17 cellular contexts compared by ENCODE assay signal in genomic region chr3:43262194-43262593, GRCh38. TPM values are rescaled to one million over a fixed set of nuclear protein-coding genes. Genes with fewer than 3 reads are reported as not detected.
A peak's percentile ranks its signal among the peaks of the same experiment; 100 is the strongest.
DNase-seq lines count a peak whose midpoint lies in the region; ATAC-seq, FAIRE-seq and TF ChIP-seq lines count a peak whose summit lies in the region.
"Had no signal": no experiment of that assay in that cellular context is flagged by ENCODE, and none has a peak within 500 bp of the region (broad histone marks: within the 10 kb centered on the region; RNA-seq: fewer than 3 reads in every experiment).

No MANE protein-coding gene starts in this region.

- no peak for DNase-seq in activated CD4-positive, alpha-beta T cell treated with anti-CD3 and anti-CD28 coated beads for 36 hours
- DNase-seq in activated CD4-positive, alpha-beta T cell treated with anti-CD3 and anti-CD28 coated beads, Interleukin-2, amount 50 U/mL, for 1 hour = no peak
- DNase-seq in activated naive CD8-positive, alpha-beta T cell treated with anti-CD3 and anti-CD28 coated beads for 36 hours = no peak
- DNase-seq in K562 (ENCODE audit: extremely low read depth in 1 of 4, low spot score in 3 of 4) = no peak
- no peak for DNase-seq in stimulated activated naive CD8-positive, alpha-beta T cell treated with anti-CD3 and anti-CD28 coated beads, Interleukin-15, Interleukin-2, amounts not matched to agents 100 U/mL and 50 U/mL, for 24 hours
- DNase-seq in NCI-H1105 treated with DMSO at 0.1 percent for 48 hours (lab: John Stamatoyannopoulos, UW) = no peak
- no peak for DNase-seq in HuH-7.5 (ENCODE audit: low spot score)
- DNase-seq: Calu3; CD8-positive, alpha-beta T cell; DMS79 treated with DMSO at 0.1 percent for 48 hours; GF-D8; HCEC 1CT had no signal

- H3K79me2 ChIP-seq in K562 (ENCODE audit: control insufficient read depth, insufficient read depth, low read length) = no peaks in the 10 kb centered on the region

- no peak for TF ChIP-seq EP300 in K562 (IDR thresholded peaks at IDR 0.05; ENCODE audit: low read length)

- peak; percentile 30 for ATAC-seq in activated CD4-positive, alpha-beta T cell treated with anti-CD3 and anti-CD28 coated beads for 36 hours
- ATAC-seq in K562 = no peak
- peak; percentile 89 for ATAC-seq in stimulated activated naive CD8-positive, alpha-beta T cell treated with anti-CD3 and anti-CD28 coated beads, Interleukin-15, Interleukin-2, amounts not matched to agents 100 U/mL and 50 U/mL, for 24 hours
- ATAC-seq: CD8-positive, alpha-beta T cell; GM23338; HepG2 had no signal

- CTCF ChIA-PET in activated CD4-positive, alpha-beta T cell treated with anti-CD3 and anti-CD28 coated beads for 36 hours (lab: Charles Lee) = interaction anchor here (1.1 kb wide), 1 partner anchor 17 kb away, joined by 3 read pairs; no protein-coding TSS in a partner anchor
- CTCF ChIA-PET in K562 (lab: Yijun Ruan, JAX; ENCODE audit: low intra/inter-chr PET ratio) = no interaction called here

- no peak for FAIRE-seq in K562 (lab: Jason Lieb, UNC)
- FAIRE-seq: H54, HepG2 had no signal

- TF ChIP-seq CTCF in K562 (IDR thresholded peaks at IDR 0.05 in 2 of 3, conservative IDR thresholded peaks at IDR 0.05 in 1 of 3; ENCODE audit: insufficient read depth in 2 of 3, low read depth in 1 of 3, low read length in 3 of 3) = no peak

- no peaks in the 10 kb centered on the region; a peak in 1 of 5 replicates for H3K4me1 ChIP-seq in K562 (replicated peaks in 1 of 2; ENCODE audit: control insufficient read depth in 2 of 2, insufficient read depth in 2 of 2, low read length in 2 of 2)

- H3K4me2 ChIP-seq in K562 (ENCODE audit: insufficient read depth, low read length) = no peak overlapping the region
- H3K4me2 ChIP-seq: BLaER1 treated with 17β-estradiol and CSF1 and Interleukin-3, amounts not matched to agents 10 nM and 100 nM; GM23338 had no signal

- 0% methylated on average over 4 of the region's 4 CpGs for WGBS in K562 (ENCODE audit: insufficient coverage, low coverage, missing lambda C conversion rate)

- peaks cover 23% of the 10 kb centered on the region for H3K4me1 Mint-ChIP-seq in activated CD4-positive, alpha-beta T cell treated with anti-CD3 and anti-CD28 coated beads for 36 hours
- H3K4me1 Mint-ChIP-seq in activated naive CD8-positive, alpha-beta T cell treated with anti-CD3 and anti-CD28 coated beads for 36 hours = peaks cover 22% of the 10 kb centered on the region
- H3K4me1 Mint-ChIP-seq: GM23338 had no signal

- no peaks in the 10 kb centered on the region for H3K36me3 Mint-ChIP-seq in activated CD4-positive, alpha-beta T cell treated with anti-CD3 and anti-CD28 coated beads for 36 hours (ENCODE audit: low read depth)
- no peaks in the 10 kb centered on the region for H3K36me3 Mint-ChIP-seq in activated naive CD8-positive, alpha-beta T cell treated with anti-CD3 and anti-CD28 coated beads for 36 hours
- H3K36me3 Mint-ChIP-seq: CD8-positive, alpha-beta T cell had no signal

- no peak overlapping the region for H3K9ac ChIP-seq in K562 (ENCODE audit: insufficient read depth in 1 of 2, low read depth in 2 of 2, low read length in 2 of 2)
- H3K9ac ChIP-seq: BLaER1 treated with 17β-estradiol and CSF1 and Interleukin-3, amounts not matched to agents 10 nM and 100 nM had no signal

- H3K4me3 Mint-ChIP-seq in activated CD4-positive, alpha-beta T cell treated with anti-CD3 and anti-CD28 coated beads for 36 hours = no peak overlapping the region
- no peak overlapping the region for H3K4me3 Mint-ChIP-seq in activated naive CD8-positive, alpha-beta T cell treated with anti-CD3 and anti-CD28 coated beads for 36 hours
- H3K4me3 Mint-ChIP-seq: B cell; CD8-positive, alpha-beta T cell; GM23338 had no signal

- POLR2A ChIA-PET in activated CD4-positive, alpha-beta T cell treated with anti-CD3 and anti-CD28 coated beads for 36 hours (lab: Charles Lee) = no interaction called here
- POLR2A ChIA-PET in K562 (lab: Yijun Ruan, JAX) = interaction anchor here (0.7 to 1.3 kb wide), 4 partner anchors 9 to 105 kb away, joined by 3 to 4 read pairs (median 3); no protein-coding TSS in a partner anchor

- peaks cover 9 to 27% of the 10 kb centered on the region in 2 experiments; a peak in 4 of 5 replicates for H3K27me3 ChIP-seq in K562 (ENCODE audit: control insufficient read depth in 2 of 2, insufficient read depth in 2 of 2, low read length in 2 of 2)
- H3K27me3 ChIP-seq: BLaER1 treated with 17β-estradiol and CSF1 and Interleukin-3, amounts not matched to agents 10 nM and 100 nM had no signal

- H3K4me3 ChIP-seq in K562 = no peak overlapping the region
- H3K4me3 ChIP-seq: BLaER1 treated with 17β-estradiol and CSF1 and Interleukin-3, amounts not matched to agents 10 nM and 100 nM; GM23338 had no signal

- no peak overlapping the region for H3K27ac ChIP-seq in K562 (ENCODE audit: extremely low read depth, low read depth, low read length)
- H3K27ac ChIP-seq: BLaER1 treated with 17β-estradiol and CSF1 and Interleukin-3, amounts not matched to agents 10 nM and 100 nM had no signal

- BruUV-seq in K562 (replicated peaks; lab: Mats Ljungman, UMichigan) = no TSS peak

- no peaks in the 10 kb centered on the region for H3K36me3 ChIP-seq in K562 (ENCODE audit: control insufficient read depth, insufficient read depth, low read length)
- H3K36me3 ChIP-seq: BLaER1 treated with 17β-estradiol and CSF1 and Interleukin-3, amounts not matched to agents 10 nM and 100 nM had no signal

- TF ChIP-seq RAD21 in K562 (CRISPR knock-in tag; conservative IDR thresholded peaks at IDR 0.05 in 1 of 2, IDR thresholded peaks at IDR 0.05 in 1 of 2) = no peak

- no peak overlapping the region for H3K27ac Mint-ChIP-seq in activated CD4-positive, alpha-beta T cell treated with anti-CD3 and anti-CD28 coated beads for 36 hours
- H3K27ac Mint-ChIP-seq in activated naive CD8-positive, alpha-beta T cell treated with anti-CD3 and anti-CD28 coated beads for 36 hours = peak overlapping the region; percentile 2
- H3K27ac Mint-ChIP-seq: B cell; CD8-positive, alpha-beta T cell; GM23338 had no signal

- H3K27me3 Mint-ChIP-seq in activated CD4-positive, alpha-beta T cell treated with anti-CD3 and anti-CD28 coated beads for 36 hours = no peaks in the 10 kb centered on the region
- H3K27me3 Mint-ChIP-seq in activated naive CD8-positive, alpha-beta T cell treated with anti-CD3 and anti-CD28 coated beads for 36 hours = no peaks in the 10 kb centered on the region

- H3K9me3 ChIP-seq in K562 (replicated peaks; ENCODE audit: control insufficient read depth, insufficient read depth, low read depth, low read length) = no peaks in the 10 kb centered on the region
- H3K9me3 ChIP-seq: BLaER1 treated with 17β-estradiol and CSF1 and Interleukin-3, amounts not matched to agents 10 nM and 100 nM had no signal

- no peak for TF ChIP-seq POLR2A in K562 (conservative IDR thresholded peaks at IDR 0.05)

- no peaks in the 10 kb centered on the region for H3K9me3 Mint-ChIP-seq in activated CD4-positive, alpha-beta T cell treated with anti-CD3 and anti-CD28 coated beads for 36 hours (ENCODE audit: low read depth)
- no peaks in the 10 kb centered on the region for H3K9me3 Mint-ChIP-seq in activated naive CD8-positive, alpha-beta T cell treated with anti-CD3 and anti-CD28 coated beads for 36 hours
- H3K9me3 Mint-ChIP-seq: CD8-positive, alpha-beta T cell; GM23338 had no signal

- no peaks in the 10 kb centered on the region for H4K20me1 ChIP-seq in K562 (replicated peaks; ENCODE audit: control insufficient read depth, insufficient read depth, low read length)
- H4K20me1 ChIP-seq: BLaER1 treated with 17β-estradiol and CSF1 and Interleukin-3, amounts not matched to agents 10 nM and 100 nM had no signal

- no peaks in the 10 kb centered on the region for H3K9me1 ChIP-seq in K562 (ENCODE audit: control insufficient read depth, insufficient read depth, low read length)

- no peak overlapping the region for H2AFZ ChIP-seq in K562 (ENCODE audit: low read depth, low read length)
- H2AFZ ChIP-seq: GM23338 had no signal

- intact Hi-C loops in activated CD4-positive, alpha-beta T cell treated with anti-CD3 and anti-CD28 coated beads for 36 hours (cut with DNase I, micrococcal nuclease) = no loop called here
- intact Hi-C loops in K562 (cut with micrococcal nuclease) = no loop called here

- in situ Hi-C loops in K562 (cut with MboI) = no loop called here

TF ChIP-seq in K562, 482 proteins besides CTCF, POLR2A, EP300 and RAD21 (continues in another document):
- TF ChIP-seq FOSL1 (tag; conservative IDR thresholded peaks at IDR 0.05) (peak; percentile 19; the same call in 1 of the 2 replicates), CREB3L1 (IDR thresholded peaks at IDR 0.05; ENCODE audit: borderline replicate concordance, low read depth) (no peak)

RNA-seq across cellular contexts. Expression of gene SNRK, which starts 24.1 kb away (rescaled TPM):
- 10 to 100 TPM; 19.5 to 22.9 TPM for total RNA-seq in activated CD4-positive, alpha-beta T cell treated with anti-CD3 and anti-CD28 coated beads for 36 hours
- 10 to 100 TPM; 26.8 to 29.3 TPM for total RNA-seq in activated naive CD8-positive, alpha-beta T cell treated with anti-CD3 and anti-CD28 coated beads for 36 hours
- total RNA-seq in K562 (2011; cell fraction: chromatin; rRNA removed; ENCODE audit: low replicate concordance) = 20.1 and 34.8 TPM in 2 replicates
- total RNA-seq in K562 (2011; cell fraction: nucleolus; rRNA removed) = 8.0 and 9.3 TPM in 2 replicates
- total RNA-seq in K562 (2011; cell fraction: nucleoplasm; rRNA removed) = 13.2 and 26.1 TPM in 2 replicates
- total RNA-seq in K562 (2014; rRNA removed) (8.9 and 9.7 TPM in 2 replicates), K562 (2014; rRNA removed; fragmentation: Illumina TruSeq; extraction: Trizol) (10.8 and 12.6 TPM in 2 replicates), K562 (2015; rRNA removed; fragmentation: Illumina TruSeq; extraction: Trizol) (10.4 and 12.3 TPM in 2 replicates), K562 (2021) (8.2 and 11.5 TPM in 2 replicates)
- polyA plus RNA-seq in K562 (2011; rRNA removed) (6.7 and 7.3 TPM in 2 replicates), K562 (2014; fragmentation: Illumina TruSeq; extraction: Trizol) (6.8 and 7.1 TPM in 2 replicates), K562 (2014; fragmentation: Nextera tagmentation; extraction: Ambion mirVana) (1 to 10 TPM; 1.7 to 2.0 TPM), K562 (2014; rRNA removed) (4.2 TPM in 2 replicates)
- 4.2 and 4.8 TPM in 2 replicates for polyA plus RNA-seq in K562 (2011; cell fraction: cytosol; rRNA removed)
- polyA plus RNA-seq in K562 (2011; cell fraction: nucleus; rRNA removed) = 8.2 and 9.1 TPM in 2 replicates
- polyA plus RNA-seq in K562 (2012) = 4.8 and 6.7 TPM in 2 replicates
- 24.8 and 27.8 TPM in 2 replicates for polyA minus RNA-seq in K562 (2011; rRNA and poly(A)+ RNA removed)
- 13.2 and 20.2 TPM in 2 replicates for polyA minus RNA-seq in K562 (2011; cell fraction: cytosol; rRNA and poly(A)+ RNA removed)
- 10.1 and 14.2 TPM in 2 replicates for polyA minus RNA-seq in K562 (2011; cell fraction: nucleus; rRNA and poly(A)+ RNA removed)
